In the genomic region with DNA sequence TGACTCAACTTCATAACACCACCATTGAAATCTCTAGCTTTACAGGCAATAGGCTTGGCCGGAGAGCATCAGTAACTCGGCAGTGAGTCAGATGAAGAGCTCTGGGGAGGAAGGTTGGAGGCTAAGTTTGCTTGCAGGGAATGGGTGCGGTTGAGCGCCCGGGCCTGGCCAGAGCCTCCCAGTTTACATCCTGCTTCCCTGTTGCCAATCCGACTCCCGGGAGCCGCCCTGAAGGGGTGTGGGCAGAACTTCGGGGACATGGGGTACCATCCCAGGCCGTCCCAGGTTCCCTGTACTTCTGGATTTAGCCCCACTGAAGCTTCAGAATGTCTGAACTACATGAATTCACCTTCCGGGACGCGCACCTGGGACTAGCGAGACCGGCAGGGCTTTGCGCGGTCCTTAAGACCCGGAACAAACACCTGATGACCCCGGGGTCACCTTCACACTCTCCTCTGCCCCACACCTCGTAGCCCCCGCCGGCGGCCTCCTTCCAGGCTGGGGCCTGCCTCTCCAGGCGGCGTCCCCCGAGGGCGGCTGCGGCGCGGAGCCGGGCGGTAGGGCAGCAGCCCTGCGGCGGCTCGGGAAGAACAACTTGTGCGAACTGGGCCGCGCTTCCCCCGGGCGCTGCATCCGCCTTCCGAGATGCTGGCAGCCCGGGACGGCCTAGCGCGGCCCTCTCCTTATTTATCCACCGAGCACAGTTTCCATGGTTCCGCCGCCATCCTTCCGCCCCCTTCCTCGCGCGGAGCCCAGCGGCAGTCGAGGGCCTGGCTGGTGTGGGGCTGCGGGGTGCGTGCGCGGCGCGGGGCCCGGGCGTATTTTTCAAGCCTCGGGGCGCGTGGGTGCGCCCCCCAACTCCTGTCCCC, we compare ENCODE assay signal across 8 cellular contexts. TPM values are rescaled to one million over a fixed set of nuclear protein-coding genes. Genes with fewer than 3 reads are reported as not detected.
DNase-seq lines count a peak whose midpoint lies in the region; ATAC-seq and TF ChIP-seq lines count a peak whose summit lies in the region.

No MANE protein-coding gene starts in this region.

- H3K4me2 ChIP-seq in GM23338: peak overlapping the region; percentile 94

- H3K4me1 ChIP-seq in GM23338 (ENCODE audit: insufficient read depth): peaks cover 15% of the 10 kb centered on the region

- H3K4me3 ChIP-seq in GM23338: peak overlapping the region; percentile 94
- H3K4me3 ChIP-seq in fibroblast of pulmonary artery (replicated peaks; ENCODE audit: low read depth, low read length): peak overlapping the region; percentile 45

- peaks cover 15% of the 10 kb centered on the region for H3K4me1 Mint-ChIP-seq in GM23338
- peaks cover 7% of the 10 kb centered on the region for H3K4me1 Mint-ChIP-seq in activated T-cell treated with anti-CD3 and anti-CD28 coated beads, Interleukin-2, amount 50 U/mL, for 4 hours (ENCODE audit: low read depth)
- H3K4me1 Mint-ChIP-seq in natural killer cell treated with Interleukin-12 subunit alpha and Interleukin-12 subunit beta and Interleukin-15 and Interleukin-18, amount 100 ng/mL, for 72 hours (ENCODE audit: low read depth in 2 of 2): peaks cover 0 to 3% of the 10 kb centered on the region in 2 donors

- DNase-seq in CD1c-positive myeloid dendritic cell (ENCODE audit: extremely low spot score) (peak; percentile 75), GM23338 (ENCODE audit: low spot score) (peak; percentile 75), NCI-H2029 treated with DMSO at 0.1 percent for 48 hours (lab: John Stamatoyannopoulos, UW) (peak; percentile 79), fibroblast of pulmonary artery (ENCODE audit: low read depth) (peak; percentile 49), middle frontal gyrus (ENCODE audit: extremely low spot score, low spot score) (no peak), DMS79 treated with DMSO at 0.1 percent for 48 hours (lab: John Stamatoyannopoulos, UW) (no peak)
- DNase-seq in activated T-cell treated with anti-CD3 and anti-CD28 coated beads, Interleukin-2, amount 50 U/mL, for 4 hours: peak; percentile 9
- no peak for DNase-seq in natural killer cell treated with Interleukin-12 subunit alpha and Interleukin-12 subunit beta and Interleukin-15 and Interleukin-18, amount 100 ng/mL, for 72 hours (ENCODE audit: low spot score)

- no peaks in the 10 kb centered on the region for H3K36me3 ChIP-seq in GM23338 (ENCODE audit: insufficient read depth)

- peaks cover 30% of the 10 kb centered on the region for H3K27me3 ChIP-seq in GM23338 (ENCODE audit: insufficient read depth)

- peaks cover 7% of the 10 kb centered on the region for H3K27me3 Mint-ChIP-seq in GM23338 (ENCODE audit: insufficient read depth, low read depth, poor library complexity)
- peaks cover 2% of the 10 kb centered on the region for H3K27me3 Mint-ChIP-seq in activated T-cell treated with anti-CD3 and anti-CD28 coated beads, Interleukin-2, amount 50 U/mL, for 4 hours (ENCODE audit: low read depth)
- peaks cover 6 to 8% of the 10 kb centered on the region in 2 donors for H3K27me3 Mint-ChIP-seq in natural killer cell treated with Interleukin-12 subunit alpha and Interleukin-12 subunit beta and Interleukin-15 and Interleukin-18, amount 100 ng/mL, for 72 hours

- H3K9me2 ChIP-seq in GM23338 (ENCODE audit: insufficient read depth): no peaks in the 10 kb centered on the region

- H4K20me1 ChIP-seq in GM23338 (replicated peaks; ENCODE audit: insufficient read depth): no peaks in the 10 kb centered on the region

- H3K9me3 Mint-ChIP-seq in GM23338: no peaks in the 10 kb centered on the region
- no peaks in the 10 kb centered on the region for H3K9me3 Mint-ChIP-seq in activated T-cell treated with anti-CD3 and anti-CD28 coated beads, Interleukin-2, amount 50 U/mL, for 4 hours
- no peaks in the 10 kb centered on the region for H3K9me3 Mint-ChIP-seq in natural killer cell treated with Interleukin-12 subunit alpha and Interleukin-12 subunit beta and Interleukin-15 and Interleukin-18, amount 100 ng/mL, for 72 hours

- no peak for TF ChIP-seq CTCF in GM23338 (conservative IDR thresholded peaks at IDR 0.05; ENCODE audit: low read depth in 2 of 2)
- TF ChIP-seq CTCF in fibroblast of pulmonary artery (IDR thresholded peaks at IDR 0.05; ENCODE audit: low read length, missing control alignments): no peak

- H3K27ac ChIP-seq in GM23338 (ENCODE audit: low read depth): no peak overlapping the region

- peak overlapping the region; percentile 87 for H2AFZ ChIP-seq in GM23338

- 0 out of 2 replicates have a peak, but pooled peaks cover 5% of the 10 kb centered on the region for H3F3A ChIP-seq in GM23338 (replicated peaks; ENCODE audit: low read depth)

- no peaks in the 10 kb centered on the region for H3K79me2 ChIP-seq in GM23338 (replicated peaks; ENCODE audit: insufficient read depth)

- no peak overlapping the region for H3K27ac Mint-ChIP-seq in GM23338
- no peak overlapping the region for H3K27ac Mint-ChIP-seq in natural killer cell treated with Interleukin-12 subunit alpha and Interleukin-12 subunit beta and Interleukin-15 and Interleukin-18, amount 100 ng/mL, for 72 hours

- peak; percentile 67 for ATAC-seq in GM23338
- ATAC-seq in activated T-cell treated with anti-CD3 and anti-CD28 coated beads, Interleukin-2, amount 50 U/mL, for 4 hours: peak; percentile 58 to 59
- ATAC-seq in natural killer cell treated with Interleukin-12 subunit alpha and Interleukin-12 subunit beta and Interleukin-15 and Interleukin-18, amount 100 ng/mL, for 72 hours: peak; percentile 50 to 70

- H3K4me3 Mint-ChIP-seq in GM23338: peak overlapping the region; percentile 77
- H3K4me3 Mint-ChIP-seq in activated T-cell treated with anti-CD3 and anti-CD28 coated beads, Interleukin-2, amount 50 U/mL, for 4 hours: peak overlapping the region; percentile 51
- peak overlapping the region; percentile 15 for H3K4me3 Mint-ChIP-seq in natural killer cell treated with Interleukin-12 subunit alpha and Interleukin-12 subunit beta and Interleukin-15 and Interleukin-18, amount 100 ng/mL, for 72 hours

- no peaks in the 10 kb centered on the region for H3K36me3 Mint-ChIP-seq in GM23338 (ENCODE audit: low read depth)
- no peaks in the 10 kb centered on the region for H3K36me3 Mint-ChIP-seq in activated T-cell treated with anti-CD3 and anti-CD28 coated beads, Interleukin-2, amount 50 U/mL, for 4 hours (ENCODE audit: insufficient read depth)
- no peaks in the 10 kb centered on the region for H3K36me3 Mint-ChIP-seq in natural killer cell treated with Interleukin-12 subunit alpha and Interleukin-12 subunit beta and Interleukin-15 and Interleukin-18, amount 100 ng/mL, for 72 hours

RNA-seq across cellular contexts. Expression of a gene that starts 56.6 kb away (rescaled TPM):
- 25.5 and 29.1 TPM in 2 replicates for total RNA-seq in GM23338 (2014; rRNA removed; shearing (Covaris generic))
- polyA plus RNA-seq in GM23338 (2016; fragmentation: Nextera tagmentation; extraction: Ambion mirVana): 7.9 and 8.5 TPM in 2 replicates
- 10 to 100 TPM; 18.5 to 20.7 (median 19.2) TPM for total RNA-seq in activated T-cell treated with anti-CD3 and anti-CD28 coated beads, Interleukin-2, amount 50 U/mL, for 4 hours
- 10 to 100 TPM; 20.6 to 27.5 TPM for total RNA-seq in natural killer cell treated with Interleukin-12 subunit alpha and Interleukin-12 subunit beta and Interleukin-15 and Interleukin-18, amount 100 ng/mL, for 72 hours

Comparison
In these comparisons a context has a peak if more than half of its experiments do, and no peak if none do; other contexts are left out.
1. DNase-seq: peak in CD1c-positive myeloid dendritic cell (single experiment), GM23338 (single experiment), NCI-H2029 treated with DMSO at 0.1 percent for 48 hours (single experiment), activated T-cell treated with anti-CD3 and anti-CD28 coated beads, Interleukin-2, amount 50 U/mL, for 4 hours (single experiment) and fibroblast of pulmonary artery (single experiment); none in natural killer cell treated with Interleukin-12 subunit alpha and Interleukin-12 subunit beta and Interleukin-15 and Interleukin-18, amount 100 ng/mL, for 72 hours (single experiment), middle frontal gyrus (single experiment) and DMS79 treated with DMSO at 0.1 percent for 48 hours (single experiment).
2. H3K4me3 Mint-ChIP-seq: peak in every context shown above with its lines; median percentile 77 in GM23338; 51 in activated T-cell treated with anti-CD3 and anti-CD28 coated beads, Interleukin-2, amount 50 U/mL, for 4 hours; 15 in natural killer cell treated with Interleukin-12 subunit alpha and Interleukin-12 subunit beta and Interleukin-15 and Interleukin-18, amount 100 ng/mL, for 72 hours.
3. Peak in every context shown above with its lines, with median percentiles within 50 percentile points of each other: ATAC-seq.